Comparison of ENCODE assay signal across 17 cellular contexts in genomic region chr1:29502901-29503300, GRCh38.
"Had no signal": no experiment of that assay in that cellular context is flagged by ENCODE, and none has a peak within 500 bp of the region (broad histone marks: within the 10 kb centered on the region; RNA-seq: fewer than 3 reads in every experiment).

No MANE protein-coding gene starts in this region.

- H3K4me3 ChIP-seq: skin epidermis, transverse colon, uterus had no signal

- H3K27me3 ChIP-seq: brain microvascular endothelial cell, uterus had no signal

- DNase-seq: activated CD4-positive, alpha-beta T cell treated with anti-CD3 and anti-CD28 coated beads, Interleukin-2, amount 10 ng/mL, durations not matched to agents 7 days and 5 days; activated naive CD4-positive, alpha-beta T cell treated with Interleukin-2 at 50 U/mL for 16 hours; activated naive CD8-positive, alpha-beta T cell treated with anti-CD3 and anti-CD28 coated beads, Interleukin-2, amount 10 ng/mL, durations not matched to agents 7 days and 5 days; activated T-cell treated with anti-CD3 and anti-CD28 coated beads for 4 hours; brain microvascular endothelial cell; central memory CD4-positive, alpha-beta T cell; naive thymus-derived CD4-positive, alpha-beta T cell; retina; stimulated activated naive CD8-positive, alpha-beta T cell treated with anti-CD3 and anti-CD28 coated beads, Interleukin-15, Interleukin-2, amounts not matched to agents 100 U/mL and 50 U/mL, for 24 hours; T1000; transverse colon; uterus had no signal

- H3K9me3 Mint-ChIP-seq: activated CD4-positive, alpha-beta T cell treated with anti-CD3 and anti-CD28 coated beads, Interleukin-2, amount 10 ng/mL, durations not matched to agents 7 days and 5 days; activated naive CD8-positive, alpha-beta T cell treated with anti-CD3 and anti-CD28 coated beads, Interleukin-2, amount 10 ng/mL, durations not matched to agents 7 days and 5 days; memory B cell had no signal

- H3K36me3 Mint-ChIP-seq: activated naive CD8-positive, alpha-beta T cell treated with anti-CD3 and anti-CD28 coated beads, Interleukin-2, amount 10 ng/mL, durations not matched to agents 7 days and 5 days had no signal

- H3K9me3 ChIP-seq: transverse colon, uterus had no signal

- H3K36me3 ChIP-seq: brain microvascular endothelial cell, transverse colon, uterus had no signal

- H3K27ac ChIP-seq: brain microvascular endothelial cell, skin epidermis, transverse colon had no signal

- H3K4me1 ChIP-seq: uterus had no signal

- H3K27ac Mint-ChIP-seq: activated CD4-positive, alpha-beta T cell treated with anti-CD3 and anti-CD28 coated beads, Interleukin-2, amount 10 ng/mL, durations not matched to agents 7 days and 5 days; activated naive CD8-positive, alpha-beta T cell treated with anti-CD3 and anti-CD28 coated beads, Interleukin-2, amount 10 ng/mL, durations not matched to agents 7 days and 5 days; memory B cell; naive thymus-derived CD4-positive, alpha-beta T cell had no signal

- FAIRE-seq: colon, endometrium, frontal cortex had no signal

- ATAC-seq: naive thymus-derived CD4-positive, alpha-beta T cell; stimulated activated naive CD8-positive, alpha-beta T cell treated with anti-CD3 and anti-CD28 coated beads, Interleukin-15, Interleukin-2, amounts not matched to agents 100 U/mL and 50 U/mL, for 24 hours had no signal

- H3K4me1 Mint-ChIP-seq: activated CD4-positive, alpha-beta T cell treated with anti-CD3 and anti-CD28 coated beads, Interleukin-2, amount 10 ng/mL, durations not matched to agents 7 days and 5 days; activated naive CD8-positive, alpha-beta T cell treated with anti-CD3 and anti-CD28 coated beads, Interleukin-2, amount 10 ng/mL, durations not matched to agents 7 days and 5 days had no signal

- H3K4me3 Mint-ChIP-seq: activated CD4-positive, alpha-beta T cell treated with anti-CD3 and anti-CD28 coated beads, Interleukin-2, amount 10 ng/mL, durations not matched to agents 7 days and 5 days; activated naive CD8-positive, alpha-beta T cell treated with anti-CD3 and anti-CD28 coated beads, Interleukin-2, amount 10 ng/mL, durations not matched to agents 7 days and 5 days; memory B cell; naive thymus-derived CD4-positive, alpha-beta T cell had no signal
